1 cellular context compared by ENCODE assay signal in genomic region chr2:74947703-74948102, GRCh38.
TF ChIP-seq lines count a peak whose summit lies in the region.

No MANE protein-coding gene starts in this region.

TF ChIP-seq in HepG2, 621 proteins besides CTCF, POLR2A, EP300 and RAD21 (continued from another document):
- TF ChIP-seq ZNF281 (CRISPR knock-in tag; IDR thresholded peaks at IDR 0.05; ENCODE audit: borderline replicate concordance): peak; percentile 93; the same call in 1 of the 2 replicates
- TF ChIP-seq SRF (IDR thresholded peaks at IDR 0.05; ENCODE audit: low read depth, low read length): peak; percentile 96
- no peak for TF ChIP-seq USF2 (IDR thresholded peaks at IDR 0.05; ENCODE audit: low read depth, low read length)
- peak; percentile 51; the same call in 1 of the 2 replicates for TF ChIP-seq USF2 (CRISPR knock-in tag; IDR thresholded peaks at IDR 0.05; ENCODE audit: borderline replicate concordance)
- 0 out of 2 replicates have a peak, but pooled peaks have one; percentile 31 for TF ChIP-seq MXD1 (CRISPR knock-in tag; IDR thresholded peaks at IDR 0.05)
- TF ChIP-seq RBM39 (IDR thresholded peaks at IDR 0.05; ENCODE audit: low read depth, low read length, poor library complexity, severe bottlenecking): no peak
- TF ChIP-seq TEAD3 (CRISPR knock-in tag; optimal IDR thresholded peaks at IDR 0.05; ENCODE audit: borderline replicate concordance): peak; percentile 30
- TF ChIP-seq ZNF687 (CRISPR knock-in tag; IDR thresholded peaks at IDR 0.05): peak; percentile 32
- peak; percentile 28; the same call in 1 of the 2 replicates for TF ChIP-seq SALL1 (CRISPR knock-in tag; IDR thresholded peaks at IDR 0.05)
